9 cellular contexts compared by ENCODE assay signal in genomic region chr13:49495783-49496762, GRCh38. TPM values are rescaled to one million over a fixed set of nuclear protein-coding genes. Genes with fewer than 3 reads are reported as not detected.
DNase-seq lines count a peak whose midpoint lies in the region; ATAC-seq and TF ChIP-seq lines count a peak whose summit lies in the region.
"Had no signal": no experiment of that assay in that cellular context is flagged by ENCODE, and none has a peak within 500 bp of the region (broad histone marks: within the 10 kb centered on the region; RNA-seq: fewer than 3 reads in every experiment).

Gene PHF11, plus strand, starts transcription at chr13:49495953. Its CDS starts 49 bp downstream, at chr13:49496002.

- H3K4me3 Mint-ChIP-seq in neural progenitor cell: peak within 1 kb of the TSS; percentile 81

- DNase-seq in BE2C (peak; percentile 30), foreskin fibroblast (peak; percentile 73 to 87), neural progenitor cell (ENCODE audit: low spot score) (peak; percentile 79), stromal cell of bone marrow (ENCODE audit: low read depth) (peak; percentile 57)
- DNase-seq in activated gamma-delta T cell treated with anti-CD3 and anti-CD28 coated beads, Interleukin-2, amount 50 U/mL, for 16 hours (ENCODE audit: low read depth): peak; percentile 80

- no peaks in the 10 kb centered on the region for H4K20me1 ChIP-seq in neural progenitor cell (ENCODE audit: low read depth)

- H3K79me2 ChIP-seq in neural progenitor cell (ENCODE audit: low read depth): no peaks in the 10 kb centered on the region

- no peak for TF ChIP-seq CTCF in BE2C (IDR thresholded peaks at IDR 0.05; ENCODE audit: low read depth, low read length)
- TF ChIP-seq CTCF in foreskin fibroblast (IDR thresholded peaks at IDR 0.05; ENCODE audit: low read depth, low read length): no peak
- TF ChIP-seq CTCF in neural progenitor cell (IDR thresholded peaks at IDR 0.05): peak; percentile 39

- H3K4me3 ChIP-seq in BE2C (ENCODE audit: low read depth, low read length): peak within 1 kb of the TSS; percentile 62
- H3K4me3 ChIP-seq in foreskin fibroblast (ENCODE audit: low read depth in 1 of 2, low read length in 2 of 2): peak within 1 kb of the TSS; percentile 56 to 70
- H3K4me3 ChIP-seq in neural progenitor cell: peak within 1 kb of the TSS; percentile 48

- no peaks in the 10 kb centered on the region for H3K9me3 ChIP-seq in BE2C
- H3K9me3 ChIP-seq in neural progenitor cell (ENCODE audit: low read depth): no peaks in the 10 kb centered on the region

- H3F3A ChIP-seq in neural progenitor cell (ENCODE audit: low read depth): peaks cover 31% of the 10 kb centered on the region

- peaks cover 5% of the 10 kb centered on the region for H3K4me1 Mint-ChIP-seq in neural progenitor cell

- H3K9ac ChIP-seq in neural progenitor cell: no peak within 1 kb of the TSS

- H3K36me3 ChIP-seq in BE2C (no peaks in the 10 kb centered on the region), neural progenitor cell (no peaks in the 10 kb centered on the region)

- no peaks in the 10 kb centered on the region for H3K4me1 ChIP-seq in BE2C
- H3K4me1 ChIP-seq in neural progenitor cell: no peaks in the 10 kb centered on the region

- H3K36me3 Mint-ChIP-seq in neural progenitor cell: peaks cover 5% of the 10 kb centered on the region

- peak; percentile 86 for ATAC-seq in HG03354 (IDR thresholded peaks at IDR 0.05; ENCODE audit: poor library complexity, severe bottlenecking, unreplicated experiment)

- no peaks in the 10 kb centered on the region for H3K27me3 ChIP-seq in BE2C
- no peaks in the 10 kb centered on the region for H3K27me3 ChIP-seq in neural progenitor cell

- H3K27me3 Mint-ChIP-seq in neural progenitor cell (ENCODE audit: insufficient read depth, low read depth): no peaks in the 10 kb centered on the region

- TF ChIP-seq POLR2A in GM19193 (IDR thresholded peaks at IDR 0.05; ENCODE audit: extremely low read depth, insufficient read depth, insufficient read length) (peak; percentile 78), Raji (IDR thresholded peaks at IDR 0.05; ENCODE audit: insufficient read depth, low read depth, low read length) (peak; percentile 69)

- peak within 1 kb of the TSS; percentile 97 for H2AFZ ChIP-seq in neural progenitor cell (replicated peaks)

- peak within 1 kb of the TSS; percentile 89 for H3K27ac Mint-ChIP-seq in neural progenitor cell

- H3K27ac ChIP-seq in neural progenitor cell: no peak within 1 kb of the TSS
- H3K27ac ChIP-seq: VCaP had no signal

- peak within 1 kb of the TSS; percentile 79 for H3K4me2 ChIP-seq in neural progenitor cell

- H3K9me3 Mint-ChIP-seq in neural progenitor cell: peaks cover 5% of the 10 kb centered on the region

RNA-seq across cellular contexts. Expression of gene PHF11, which starts in this region (rescaled TPM):
- 0.90 TPM for polyA plus RNA-seq in BE2C (2012; ENCODE audit: insufficient read depth, insufficient read length, low read depth)
- total RNA-seq in neural progenitor cell (ENCODE audit: low replicate concordance): 4.9 and 6.6 TPM in 2 replicates

Comparison
In these comparisons a context has a peak if more than half of its experiments do, and no peak if none do; other contexts are left out.
1. DNase-seq: peak in every context shown above with its lines; median percentile 80 in activated gamma-delta T cell treated with anti-CD3 and anti-CD28 coated beads, Interleukin-2, amount 50 U/mL, for 16 hours; 80 in foreskin fibroblast; 79 in neural progenitor cell; 57 in stromal cell of bone marrow; 30 in BE2C.